Comparison of ENCODE assay signal across 31 cellular contexts in the genomic region with DNA sequence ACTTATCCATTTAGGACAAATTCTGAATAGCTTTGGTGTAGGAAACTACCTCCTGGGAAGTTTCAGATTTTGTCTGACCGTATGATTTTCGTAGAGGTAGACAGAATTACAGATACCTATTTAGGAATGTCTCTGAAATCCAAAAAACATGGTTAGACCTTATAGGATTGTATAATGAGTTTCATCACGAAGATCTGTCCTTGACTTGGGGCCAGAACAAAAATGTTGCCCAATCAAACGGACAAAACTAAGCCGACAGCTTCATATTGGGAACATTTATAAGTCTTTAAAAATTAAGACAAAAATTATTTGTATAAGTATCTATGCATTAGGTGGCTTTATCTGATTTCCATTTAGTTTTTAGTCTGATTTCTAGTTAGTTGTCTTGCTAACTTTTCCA. TPM values are rescaled to one million over a fixed set of nuclear protein-coding genes. Genes with fewer than 3 reads are reported as not detected.
"Had no signal": no experiment of that assay in that cellular context is flagged by ENCODE, and none has a peak within 500 bp of the region (broad histone marks: within the 10 kb centered on the region; RNA-seq: fewer than 3 reads in every experiment).

No MANE protein-coding gene starts in this region.

- H3K4me1 ChIP-seq: neural progenitor cell, parathyroid adenoma, psoas muscle, spleen, stomach, thyroid gland, tibial nerve, upper lobe of left lung, vagina had no signal

- H3K36me3 Mint-ChIP-seq: naive B cell; natural killer cell; stimulated activated effector memory CD8-positive, alpha-beta T cell treated with anti-CD3 and anti-CD28 coated beads, Interleukin-12 subunit alpha, Interleukin-12 subunit beta, amount 100 ng/mL, for 72 hours had no signal

- ATAC-seq: natural killer cell; psoas muscle; right cardiac atrium; sciatic nerve; stimulated activated effector memory CD8-positive, alpha-beta T cell treated with anti-CD3 and anti-CD28 coated beads, Interleukin-12 subunit alpha, Interleukin-12 subunit beta, amount 100 ng/mL, for 72 hours; stimulated activated naive B cell treated with anti-CD40 and anti-IgM and Interleukin-4, amounts not matched to agents 10 μg/mL and 1 μg/mL and 100 μg/mL, for 72 hours had no signal

- H3K9ac ChIP-seq: neural progenitor cell, parathyroid adenoma had no signal

- H3K27ac ChIP-seq: neural progenitor cell, ovary, parathyroid adenoma, psoas muscle, skin epidermis, spleen, stomach, thoracic aorta, thyroid gland, tibial nerve, upper lobe of left lung, vagina had no signal

- H3K9me3 Mint-ChIP-seq: naive B cell; natural killer cell; stimulated activated effector memory CD8-positive, alpha-beta T cell treated with anti-CD3 and anti-CD28 coated beads, Interleukin-12 subunit alpha, Interleukin-12 subunit beta, amount 100 ng/mL, for 72 hours; stimulated activated naive CD8-positive, alpha-beta T cell treated with anti-CD3 and anti-CD28 coated beads, Interleukin-15, Interleukin-2, amounts not matched to agents 100 ng/mL and 50 ng/mL, for 24 hours had no signal

- FAIRE-seq: urothelium cell line had no signal

- H3K27ac Mint-ChIP-seq: naive B cell; natural killer cell; nephron; neural progenitor cell; progenitor cell of endocrine pancreas; stimulated activated effector memory CD8-positive, alpha-beta T cell treated with anti-CD3 and anti-CD28 coated beads, Interleukin-12 subunit alpha, Interleukin-12 subunit beta, amount 100 ng/mL, for 72 hours; stimulated activated naive B cell treated with anti-CD40 and anti-IgM and Interleukin-4, amounts not matched to agents 10 μg/mL and 1 μg/mL and 100 μg/mL, for 72 hours; stimulated activated naive CD8-positive, alpha-beta T cell treated with anti-CD3 and anti-CD28 coated beads, Interleukin-15, Interleukin-2, amounts not matched to agents 100 ng/mL and 50 ng/mL, for 24 hours had no signal

- H3K27me3 Mint-ChIP-seq: naive B cell; progenitor cell of endocrine pancreas; stimulated activated naive B cell treated with anti-CD40 and anti-IgM and Interleukin-4, amounts not matched to agents 10 μg/mL and 1 μg/mL and 100 μg/mL, for 72 hours; stimulated activated naive CD8-positive, alpha-beta T cell treated with anti-CD3 and anti-CD28 coated beads, Interleukin-15, Interleukin-2, amounts not matched to agents 100 ng/mL and 50 ng/mL, for 24 hours had no signal

- DNase-seq: naive B cell; natural killer cell; occipital lobe; ovary; posterior cingulate gyrus; psoas muscle; right cardiac atrium; spleen; stimulated activated CD4-positive, alpha-beta T cell treated with anti-CD3 and anti-CD28 coated beads, Interleukin-12 subunit alpha, Interleukin-12 subunit beta, amount 100 ng/mL, for 4 hours; stimulated activated CD4-positive, alpha-beta T cell treated with anti-CD3 and anti-CD28 coated beads, Interleukin-1b, Interleukin-23, amount 100 ng/mL, for 48 hours; stimulated activated CD4-positive, alpha-beta T cell treated with anti-CD3 and anti-CD28 coated beads, Interleukin-4, amount 100 ng/mL, for 24 hours; stimulated activated naive B cell treated with anti-CD40 and anti-IgM and Interleukin-4, amounts not matched to agents 10 μg/mL and 1 μg/mL and 100 μg/mL, for 72 hours; stimulated activated naive CD4-positive, alpha-beta T cell treated with Interleukin-2 at 50 U/mL for 16 hours; stomach; thyroid gland; trophoblast cell; upper lobe of left lung had no signal

- H3K36me3 ChIP-seq: neural progenitor cell, ovary, spleen, thoracic aorta, thyroid gland, upper lobe of left lung, vagina had no signal

- H3K4me1 Mint-ChIP-seq: naive B cell; natural killer cell; nephron; neural progenitor cell; stimulated activated effector memory CD8-positive, alpha-beta T cell treated with anti-CD3 and anti-CD28 coated beads, Interleukin-12 subunit alpha, Interleukin-12 subunit beta, amount 100 ng/mL, for 72 hours; stimulated activated naive B cell treated with anti-CD40 and anti-IgM and Interleukin-4, amounts not matched to agents 10 μg/mL and 1 μg/mL and 100 μg/mL, for 72 hours had no signal

- H3K79me2 ChIP-seq: parathyroid adenoma had no signal

- H3K27me3 ChIP-seq: neural progenitor cell, ovary, spleen, stomach, thyroid gland, tibial nerve, upper lobe of left lung, vagina had no signal

- H2AFZ ChIP-seq: neural progenitor cell, parathyroid adenoma had no signal

- H3K9me3 ChIP-seq: ovary, psoas muscle, spleen, stomach, thoracic aorta, thyroid gland, tibial nerve, upper lobe of left lung, vagina had no signal

- H3K4me3 Mint-ChIP-seq: naive B cell; natural killer cell; nephron; neural progenitor cell; stimulated activated effector memory CD8-positive, alpha-beta T cell treated with anti-CD3 and anti-CD28 coated beads, Interleukin-12 subunit alpha, Interleukin-12 subunit beta, amount 100 ng/mL, for 72 hours; stimulated activated naive B cell treated with anti-CD40 and anti-IgM and Interleukin-4, amounts not matched to agents 10 μg/mL and 1 μg/mL and 100 μg/mL, for 72 hours; stimulated activated naive CD8-positive, alpha-beta T cell treated with anti-CD3 and anti-CD28 coated beads, Interleukin-15, Interleukin-2, amounts not matched to agents 100 ng/mL and 50 ng/mL, for 24 hours had no signal

- H3K4me2 ChIP-seq: neural progenitor cell, smooth muscle cell had no signal

- H3K4me3 ChIP-seq: neural progenitor cell, ovary, psoas muscle, skin epidermis, smooth muscle cell, spleen, stomach, thoracic aorta, thyroid gland, tibial nerve, upper lobe of left lung, vagina had no signal

RNA-seq across cellular contexts. Expression of a gene that starts 32.6 kb away (rescaled TPM):
- polyA plus RNA-seq: neural cell had no signal
